Comparison of ENCODE assay signal across 1 cellular context in the genomic region with DNA sequence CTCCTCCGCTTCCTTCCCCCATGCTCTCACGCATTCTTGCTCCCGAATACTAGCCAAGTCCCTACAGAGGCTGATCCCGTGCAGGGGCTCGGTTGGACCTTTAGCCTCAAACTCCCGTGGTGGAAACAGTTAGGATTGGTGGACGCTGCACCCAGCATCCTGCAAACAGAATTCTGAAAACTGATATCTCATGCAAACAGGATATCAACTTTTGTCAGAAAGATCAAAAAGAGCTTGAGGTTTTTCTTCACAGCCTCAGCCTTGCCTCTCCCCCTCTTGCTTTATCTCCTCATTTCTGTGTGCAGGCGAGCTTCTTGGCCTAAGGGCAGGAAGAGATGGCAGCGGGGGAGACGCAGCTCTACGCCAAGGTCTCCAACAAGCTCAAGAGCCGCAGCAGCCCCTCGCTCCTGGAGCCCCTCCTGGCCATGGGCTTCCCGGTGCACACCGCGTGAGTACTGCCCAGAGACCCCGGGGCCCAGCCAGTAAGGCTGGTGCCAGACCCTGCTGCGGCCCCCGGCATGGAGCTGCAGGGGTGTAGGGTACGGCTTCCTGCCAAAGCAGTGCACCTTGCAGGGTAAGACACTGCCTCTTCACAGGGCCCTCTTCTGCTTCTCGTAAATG.
A peak's percentile ranks its signal among the peaks of the same experiment; 100 is the strongest.
TF ChIP-seq lines count a peak whose summit lies in the region.

A gene with protein sequence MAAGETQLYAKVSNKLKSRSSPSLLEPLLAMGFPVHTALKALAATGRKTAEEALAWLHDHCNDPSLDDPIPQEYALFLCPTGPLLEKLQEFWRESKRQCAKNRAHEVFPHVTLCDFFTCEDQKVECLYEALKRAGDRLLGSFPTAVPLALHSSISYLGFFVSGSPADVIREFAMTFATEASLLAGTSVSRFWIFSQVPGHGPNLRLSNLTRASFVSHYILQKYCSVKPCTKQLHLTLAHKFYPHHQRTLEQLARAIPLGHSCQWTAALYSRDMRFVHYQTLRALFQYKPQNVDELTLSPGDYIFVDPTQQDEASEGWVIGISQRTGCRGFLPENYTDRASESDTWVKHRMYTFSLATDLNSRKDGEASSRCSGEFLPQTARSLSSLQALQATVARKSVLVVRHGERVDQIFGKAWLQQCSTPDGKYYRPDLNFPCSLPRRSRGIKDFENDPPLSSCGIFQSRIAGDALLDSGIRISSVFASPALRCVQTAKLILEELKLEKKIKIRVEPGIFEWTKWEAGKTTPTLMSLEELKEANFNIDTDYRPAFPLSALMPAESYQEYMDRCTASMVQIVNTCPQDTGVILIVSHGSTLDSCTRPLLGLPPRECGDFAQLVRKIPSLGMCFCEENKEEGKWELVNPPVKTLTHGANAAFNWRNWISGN (plus strand): TSS at position 292 of the 621 bp plus-strand sequence. CDS start 44 bp downstream, at position 336.

TF ChIP-seq in K562, 482 proteins besides CTCF, POLR2A, EP300 and RAD21 (continued from another document):
- TF ChIP-seq SLC30A9 (CRISPR knock-in tag; IDR thresholded peaks at IDR 0.05), result no peak
- 0 out of 4 replicates have a peak, but pooled peaks of 1 of the 2 experiments have one; percentile 4 for TF ChIP-seq NONO (IDR thresholded peaks at IDR 0.05; ENCODE audit: low read depth in 2 of 2, low read length in 1 of 2)
- TF ChIP-seq CEBPG (CRISPR knock-in tag; IDR thresholded peaks at IDR 0.05), result no peak
- TF ChIP-seq CEBPG (tag; conservative IDR thresholded peaks at IDR 0.05 in 1 of 2, IDR thresholded peaks at IDR 0.05 in 1 of 2), result no peak
- peak; percentile 94 for TF ChIP-seq TCF7 (IDR thresholded peaks at IDR 0.05; ENCODE audit: borderline replicate concordance)
- no peak for TF ChIP-seq ZNF23 (CRISPR knock-in tag; IDR thresholded peaks at IDR 0.05)
- no peak for TF ChIP-seq THRAP3 (IDR thresholded peaks at IDR 0.05; ENCODE audit: borderline replicate concordance)
- TF ChIP-seq MEIS2 (IDR thresholded peaks at IDR 0.05; ENCODE audit: partially characterized antibody), result peak; percentile 59
- TF ChIP-seq FOS (IDR thresholded peaks at IDR 0.05; ENCODE audit: extremely low read depth, insufficient read length), result no peak
- TF ChIP-seq, protein P1, sequence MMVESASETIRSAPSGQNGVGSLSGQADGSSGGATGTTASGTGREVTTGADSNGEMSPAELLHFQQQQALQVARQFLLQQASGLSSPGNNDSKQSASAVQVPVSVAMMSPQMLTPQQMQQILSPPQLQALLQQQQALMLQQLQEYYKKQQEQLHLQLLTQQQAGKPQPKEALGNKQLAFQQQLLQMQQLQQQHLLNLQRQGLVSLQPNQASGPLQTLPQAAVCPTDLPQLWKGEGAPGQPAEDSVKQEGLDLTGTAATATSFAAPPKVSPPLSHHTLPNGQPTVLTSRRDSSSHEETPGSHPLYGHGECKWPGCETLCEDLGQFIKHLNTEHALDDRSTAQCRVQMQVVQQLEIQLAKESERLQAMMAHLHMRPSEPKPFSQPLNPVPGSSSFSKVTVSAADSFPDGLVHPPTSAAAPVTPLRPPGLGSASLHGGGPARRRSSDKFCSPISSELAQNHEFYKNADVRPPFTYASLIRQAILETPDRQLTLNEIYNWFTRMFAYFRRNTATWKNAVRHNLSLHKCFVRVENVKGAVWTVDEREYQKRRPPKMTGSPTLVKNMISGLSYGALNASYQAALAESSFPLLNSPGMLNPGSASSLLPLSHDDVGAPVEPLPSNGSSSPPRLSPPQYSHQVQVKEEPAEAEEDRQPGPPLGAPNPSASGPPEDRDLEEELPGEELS (CRISPR knock-in tag; IDR thresholded peaks at IDR 0.05; ENCODE audit: borderline replicate concordance), result no peak
- TF ChIP-seq NCOA4 (IDR thresholded peaks at IDR 0.05; ENCODE audit: partially characterized antibody), result no peak
- TF ChIP-seq, protein P2, sequence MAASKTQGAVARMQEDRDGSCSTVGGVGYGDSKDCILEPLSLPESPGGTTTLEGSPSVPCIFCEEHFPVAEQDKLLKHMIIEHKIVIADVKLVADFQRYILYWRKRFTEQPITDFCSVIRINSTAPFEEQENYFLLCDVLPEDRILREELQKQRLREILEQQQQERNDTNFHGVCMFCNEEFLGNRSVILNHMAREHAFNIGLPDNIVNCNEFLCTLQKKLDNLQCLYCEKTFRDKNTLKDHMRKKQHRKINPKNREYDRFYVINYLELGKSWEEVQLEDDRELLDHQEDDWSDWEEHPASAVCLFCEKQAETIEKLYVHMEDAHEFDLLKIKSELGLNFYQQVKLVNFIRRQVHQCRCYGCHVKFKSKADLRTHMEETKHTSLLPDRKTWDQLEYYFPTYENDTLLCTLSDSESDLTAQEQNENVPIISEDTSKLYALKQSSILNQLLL (CRISPR knock-in tag; IDR thresholded peaks at IDR 0.05; ENCODE audit: borderline replicate concordance), result no peak
- TF ChIP-seq SMARCE1 (IDR thresholded peaks at IDR 0.05), result peak; percentile 90
- peak; percentile 87 for TF ChIP-seq MTA2 (IDR thresholded peaks at IDR 0.05; ENCODE audit: low read depth)
- TF ChIP-seq, protein P3, sequence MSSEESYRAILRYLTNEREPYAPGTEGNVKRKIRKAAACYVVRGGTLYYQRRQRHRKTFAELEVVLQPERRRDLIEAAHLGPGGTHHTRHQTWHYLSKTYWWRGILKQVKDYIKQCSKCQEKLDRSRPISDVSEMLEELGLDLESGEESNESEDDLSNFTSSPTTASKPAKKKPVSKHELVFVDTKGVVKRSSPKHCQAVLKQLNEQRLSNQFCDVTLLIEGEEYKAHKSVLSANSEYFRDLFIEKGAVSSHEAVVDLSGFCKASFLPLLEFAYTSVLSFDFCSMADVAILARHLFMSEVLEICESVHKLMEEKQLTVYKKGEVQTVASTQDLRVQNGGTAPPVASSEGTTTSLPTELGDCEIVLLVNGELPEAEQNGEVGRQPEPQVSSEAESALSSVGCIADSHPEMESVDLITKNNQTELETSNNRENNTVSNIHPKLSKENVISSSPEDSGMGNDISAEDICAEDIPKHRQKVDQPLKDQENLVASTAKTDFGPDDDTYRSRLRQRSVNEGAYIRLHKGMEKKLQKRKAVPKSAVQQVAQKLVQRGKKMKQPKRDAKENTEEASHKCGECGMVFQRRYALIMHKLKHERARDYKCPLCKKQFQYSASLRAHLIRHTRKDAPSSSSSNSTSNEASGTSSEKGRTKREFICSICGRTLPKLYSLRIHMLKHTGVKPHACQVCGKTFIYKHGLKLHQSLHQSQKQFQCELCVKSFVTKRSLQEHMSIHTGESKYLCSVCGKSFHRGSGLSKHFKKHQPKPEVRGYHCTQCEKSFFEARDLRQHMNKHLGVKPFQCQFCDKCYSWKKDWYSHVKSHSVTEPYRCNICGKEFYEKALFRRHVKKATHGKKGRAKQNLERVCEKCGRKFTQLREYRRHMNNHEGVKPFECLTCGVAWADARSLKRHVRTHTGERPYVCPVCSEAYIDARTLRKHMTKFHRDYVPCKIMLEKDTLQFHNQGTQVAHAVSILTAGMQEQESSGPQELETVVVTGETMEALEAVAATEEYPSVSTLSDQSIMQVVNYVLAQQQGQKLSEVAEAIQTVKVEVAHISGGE (CRISPR knock-in tag; IDR thresholded peaks at IDR 0.05), result no peak
- TF ChIP-seq HDAC8 (tag; IDR thresholded peaks at IDR 0.05), result peak; percentile 58; the same call in 1 of the 2 replicates
- TF ChIP-seq MAFG (tag; conservative IDR thresholded peaks at IDR 0.05), result no peak
- TF ChIP-seq, protein P4, sequence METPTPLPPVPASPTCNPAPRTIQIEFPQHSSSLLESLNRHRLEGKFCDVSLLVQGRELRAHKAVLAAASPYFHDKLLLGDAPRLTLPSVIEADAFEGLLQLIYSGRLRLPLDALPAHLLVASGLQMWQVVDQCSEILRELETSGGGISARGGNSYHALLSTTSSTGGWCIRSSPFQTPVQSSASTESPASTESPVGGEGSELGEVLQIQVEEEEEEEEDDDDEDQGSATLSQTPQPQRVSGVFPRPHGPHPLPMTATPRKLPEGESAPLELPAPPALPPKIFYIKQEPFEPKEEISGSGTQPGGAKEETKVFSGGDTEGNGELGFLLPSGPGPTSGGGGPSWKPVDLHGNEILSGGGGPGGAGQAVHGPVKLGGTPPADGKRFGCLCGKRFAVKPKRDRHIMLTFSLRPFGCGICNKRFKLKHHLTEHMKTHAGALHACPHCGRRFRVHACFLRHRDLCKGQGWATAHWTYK (CRISPR knock-in tag; IDR thresholded peaks at IDR 0.05), result no peak
- TF ChIP-seq, protein P5, sequence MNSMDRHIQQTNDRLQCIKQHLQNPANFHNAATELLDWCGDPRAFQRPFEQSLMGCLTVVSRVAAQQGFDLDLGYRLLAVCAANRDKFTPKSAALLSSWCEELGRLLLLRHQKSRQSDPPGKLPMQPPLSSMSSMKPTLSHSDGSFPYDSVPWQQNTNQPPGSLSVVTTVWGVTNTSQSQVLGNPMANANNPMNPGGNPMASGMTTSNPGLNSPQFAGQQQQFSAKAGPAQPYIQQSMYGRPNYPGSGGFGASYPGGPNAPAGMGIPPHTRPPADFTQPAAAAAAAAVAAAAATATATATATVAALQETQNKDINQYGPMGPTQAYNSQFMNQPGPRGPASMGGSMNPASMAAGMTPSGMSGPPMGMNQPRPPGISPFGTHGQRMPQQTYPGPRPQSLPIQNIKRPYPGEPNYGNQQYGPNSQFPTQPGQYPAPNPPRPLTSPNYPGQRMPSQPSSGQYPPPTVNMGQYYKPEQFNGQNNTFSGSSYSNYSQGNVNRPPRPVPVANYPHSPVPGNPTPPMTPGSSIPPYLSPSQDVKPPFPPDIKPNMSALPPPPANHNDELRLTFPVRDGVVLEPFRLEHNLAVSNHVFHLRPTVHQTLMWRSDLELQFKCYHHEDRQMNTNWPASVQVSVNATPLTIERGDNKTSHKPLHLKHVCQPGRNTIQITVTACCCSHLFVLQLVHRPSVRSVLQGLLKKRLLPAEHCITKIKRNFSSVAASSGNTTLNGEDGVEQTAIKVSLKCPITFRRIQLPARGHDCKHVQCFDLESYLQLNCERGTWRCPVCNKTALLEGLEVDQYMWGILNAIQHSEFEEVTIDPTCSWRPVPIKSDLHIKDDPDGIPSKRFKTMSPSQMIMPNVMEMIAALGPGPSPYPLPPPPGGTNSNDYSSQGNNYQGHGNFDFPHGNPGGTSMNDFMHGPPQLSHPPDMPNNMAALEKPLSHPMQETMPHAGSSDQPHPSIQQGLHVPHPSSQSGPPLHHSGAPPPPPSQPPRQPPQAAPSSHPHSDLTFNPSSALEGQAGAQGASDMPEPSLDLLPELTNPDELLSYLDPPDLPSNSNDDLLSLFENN (IDR thresholded peaks at IDR 0.05; ENCODE audit: low read depth in 2 of 2, low read length in 2 of 2), result peak in 1 of 2 experiments; percentile 89; a peak in 2 of 4 replicates
- TF ChIP-seq TAL1 (IDR thresholded peaks at IDR 0.05), result peak; percentile 92
- TF ChIP-seq JUND (IDR thresholded peaks at IDR 0.05; ENCODE audit: borderline replicate concordance, low read depth, low read length), result 0 out of 2 replicates have a peak, but pooled peaks have one; percentile 34
- TF ChIP-seq JUND (tag; IDR thresholded peaks at IDR 0.05; ENCODE audit: borderline replicate concordance, low read depth, low read length), result peak; percentile 22; the same call in 2 of the 3 replicates
- peak; percentile 45 for TF ChIP-seq POLR2G (IDR thresholded peaks at IDR 0.05; ENCODE audit: low read depth, low read length)
- peak; percentile 86 for TF ChIP-seq BCOR (IDR thresholded peaks at IDR 0.05)
